10 cellular contexts compared by ENCODE assay signal in genomic region chr14:103336191-103336590, GRCh38. TPM values are rescaled to one million over a fixed set of nuclear protein-coding genes. Genes with fewer than 3 reads are reported as not detected.
DNase-seq lines count a peak whose midpoint lies in the region; ATAC-seq lines count a peak whose summit lies in the region.
"Had no signal": no experiment of that assay in that cellular context is flagged by ENCODE, and none has a peak within 500 bp of the region (broad histone marks: within the 10 kb centered on the region; RNA-seq: fewer than 3 reads in every experiment).

No MANE protein-coding gene starts in this region.

- no peak overlapping the region for H3K27ac ChIP-seq in iPS-18a (ENCODE audit: low read length)

- peaks cover 6% of the 10 kb centered on the region for H3K4me1 ChIP-seq in iPS-18a (ENCODE audit: control insufficient read depth, low read depth, low read length)

- no peaks in the 10 kb centered on the region for H3K9me3 Mint-ChIP-seq in T-helper 2 cell treated with Interferon-gamma antibody and Interleukin-4, amounts not matched to agents 5 μg/mL and 100 μg/mL, for 36 hours
- H3K9me3 Mint-ChIP-seq in activated CD8-positive, alpha-beta T cell treated with anti-CD3 and anti-CD28 coated beads, Interleukin-2, amount 10 ng/mL, durations not matched to agents 7 days and 5 days (ENCODE audit: insufficient read depth), result no peaks in the 10 kb centered on the region
- no peaks in the 10 kb centered on the region for H3K9me3 Mint-ChIP-seq in stimulated activated effector memory CD8-positive, alpha-beta T cell treated with anti-CD3 and anti-CD28 coated beads, Interleukin-12 subunit alpha, Interleukin-12 subunit beta, amount 100 ng/mL, for 72 hours

- H3K4me3 ChIP-seq in iPS-18a (ENCODE audit: low read length), result peak overlapping the region; percentile 92

- peaks cover 61% of the 10 kb centered on the region for H3K36me3 ChIP-seq in iPS-18a (ENCODE audit: control insufficient read depth, low read depth, low read length)

- peaks cover 33% of the 10 kb centered on the region for H3K4me1 Mint-ChIP-seq in T-helper 2 cell treated with Interferon-gamma antibody and Interleukin-4, amounts not matched to agents 5 μg/mL and 100 μg/mL, for 36 hours (ENCODE audit: low read depth)
- peaks cover 38% of the 10 kb centered on the region for H3K4me1 Mint-ChIP-seq in activated CD8-positive, alpha-beta T cell treated with anti-CD3 and anti-CD28 coated beads, Interleukin-2, amount 10 ng/mL, durations not matched to agents 7 days and 5 days (ENCODE audit: low read depth)
- peaks cover 46% of the 10 kb centered on the region for H3K4me1 Mint-ChIP-seq in stimulated activated effector memory CD8-positive, alpha-beta T cell treated with anti-CD3 and anti-CD28 coated beads, Interleukin-12 subunit alpha, Interleukin-12 subunit beta, amount 100 ng/mL, for 72 hours

- POLR2A ChIA-PET in activated CD8-positive, alpha-beta T cell treated with anti-CD3 and anti-CD28 coated beads, Interleukin-2, amount 10 ng/mL, durations not matched to agents 7 days and 5 days (lab: Charles Lee), result interaction anchor here (0.6 to 1.5 kb wide), 3 partner anchors 50 to 1370 kb away, joined by 3 to 4 read pairs (median 3); no protein-coding TSS in a partner anchor

- no peaks in the 10 kb centered on the region for H3K9me3 ChIP-seq in iPS-18a (ENCODE audit: control insufficient read depth, low read depth, low read length)

- ATAC-seq in activated CD8-positive, alpha-beta T cell treated with anti-CD3 and anti-CD28 coated beads, Interleukin-2, amount 10 ng/mL, durations not matched to agents 7 days and 5 days, result no peak
- no peak for ATAC-seq in stimulated activated effector memory CD8-positive, alpha-beta T cell treated with anti-CD3 and anti-CD28 coated beads, Interleukin-12 subunit alpha, Interleukin-12 subunit beta, amount 100 ng/mL, for 72 hours

- no peak for DNase-seq in T-helper 2 cell treated with Interferon-gamma antibody and Interleukin-4, amounts not matched to agents 5 μg/mL and 100 μg/mL, for 36 hours (ENCODE audit: low spot score)
- DNase-seq in T-helper 2 cell, result no peak
- no peak for DNase-seq in activated CD8-positive, alpha-beta T cell treated with anti-CD3 and anti-CD28 coated beads, Interleukin-2, amount 10 ng/mL, durations not matched to agents 7 days and 5 days
- DNase-seq in stimulated activated effector memory CD8-positive, alpha-beta T cell treated with anti-CD3 and anti-CD28 coated beads, Interleukin-12 subunit alpha, Interleukin-12 subunit beta, amount 100 ng/mL, for 72 hours (ENCODE audit: low spot score in 2 of 2), result no peak
- no peak for DNase-seq in NCI-H345 (lab: John Stamatoyannopoulos, UW)
- DNase-seq in DMS53 treated with DMSO at 0.1 percent for 48 hours (lab: John Stamatoyannopoulos, UW; ENCODE audit: unreplicated experiment), result no peak
- DNase-seq in activated effector memory CD4-positive, alpha-beta T cell treated with anti-CD3 and anti-CD28 coated beads, Interleukin-2, amount 50 U/mL, for 16 hours, result no peak
- DNase-seq: ACHN; stimulated activated CD8-positive, alpha-beta memory T cell treated with anti-CD3 and anti-CD28 coated beads, Interleukin-4, amount 100 ng/mL, for 48 hours had no signal

- H3K36me3 Mint-ChIP-seq in T-helper 2 cell treated with Interferon-gamma antibody and Interleukin-4, amounts not matched to agents 5 μg/mL and 100 μg/mL, for 36 hours (ENCODE audit: low read depth), result peaks cover 63% of the 10 kb centered on the region
- H3K36me3 Mint-ChIP-seq in activated CD8-positive, alpha-beta T cell treated with anti-CD3 and anti-CD28 coated beads, Interleukin-2, amount 10 ng/mL, durations not matched to agents 7 days and 5 days (ENCODE audit: low read depth), result peaks cover 65% of the 10 kb centered on the region
- peaks cover 77% of the 10 kb centered on the region for H3K36me3 Mint-ChIP-seq in stimulated activated effector memory CD8-positive, alpha-beta T cell treated with anti-CD3 and anti-CD28 coated beads, Interleukin-12 subunit alpha, Interleukin-12 subunit beta, amount 100 ng/mL, for 72 hours

- peak overlapping the region; percentile 88 for H3K4me3 Mint-ChIP-seq in T-helper 2 cell treated with Interferon-gamma antibody and Interleukin-4, amounts not matched to agents 5 μg/mL and 100 μg/mL, for 36 hours
- H3K4me3 Mint-ChIP-seq in activated CD8-positive, alpha-beta T cell treated with anti-CD3 and anti-CD28 coated beads, Interleukin-2, amount 10 ng/mL, durations not matched to agents 7 days and 5 days, result peak overlapping the region; percentile 82
- peak overlapping the region; percentile 75 for H3K4me3 Mint-ChIP-seq in stimulated activated effector memory CD8-positive, alpha-beta T cell treated with anti-CD3 and anti-CD28 coated beads, Interleukin-12 subunit alpha, Interleukin-12 subunit beta, amount 100 ng/mL, for 72 hours

- no peaks in the 10 kb centered on the region for H3K27me3 Mint-ChIP-seq in T-helper 2 cell treated with Interferon-gamma antibody and Interleukin-4, amounts not matched to agents 5 μg/mL and 100 μg/mL, for 36 hours (ENCODE audit: low read depth)
- no peaks in the 10 kb centered on the region for H3K27me3 Mint-ChIP-seq in activated CD8-positive, alpha-beta T cell treated with anti-CD3 and anti-CD28 coated beads, Interleukin-2, amount 10 ng/mL, durations not matched to agents 7 days and 5 days (ENCODE audit: low read depth)

- CTCF ChIA-PET in activated CD8-positive, alpha-beta T cell treated with anti-CD3 and anti-CD28 coated beads, Interleukin-2, amount 10 ng/mL, durations not matched to agents 7 days and 5 days (lab: Charles Lee), result interaction anchor here (1.3 to 4.3 kb wide), 3 partner anchors 18 to 55 kb away, joined by 3 to 24 read pairs (median 14); no protein-coding TSS in a partner anchor

- H3K27ac Mint-ChIP-seq in T-helper 2 cell treated with Interferon-gamma antibody and Interleukin-4, amounts not matched to agents 5 μg/mL and 100 μg/mL, for 36 hours, result peak overlapping the region; percentile 41
- peak overlapping the region; percentile 33 for H3K27ac Mint-ChIP-seq in activated CD8-positive, alpha-beta T cell treated with anti-CD3 and anti-CD28 coated beads, Interleukin-2, amount 10 ng/mL, durations not matched to agents 7 days and 5 days
- H3K27ac Mint-ChIP-seq in stimulated activated effector memory CD8-positive, alpha-beta T cell treated with anti-CD3 and anti-CD28 coated beads, Interleukin-12 subunit alpha, Interleukin-12 subunit beta, amount 100 ng/mL, for 72 hours, result peak overlapping the region; percentile 96

- no peak overlapping the region for H3K9ac ChIP-seq in iPS-18a (ENCODE audit: low read length)

- H3K27me3 ChIP-seq in iPS-18a (ENCODE audit: control insufficient read depth, insufficient read depth, low read length), result no peaks in the 10 kb centered on the region

RNA-seq across cellular contexts. Expression of gene EIF5, which starts 2.2 kb away (rescaled TPM):
- 100 to 1,000 TPM; 240 to 241 TPM for total RNA-seq in activated CD8-positive, alpha-beta T cell treated with anti-CD3 and anti-CD28 coated beads, Interleukin-2, amount 10 ng/mL, durations not matched to agents 7 days and 5 days

RNA-seq across cellular contexts. Expression of gene MARK3, which starts 49.0 kb away (rescaled TPM):
- total RNA-seq in activated CD8-positive, alpha-beta T cell treated with anti-CD3 and anti-CD28 coated beads, Interleukin-2, amount 10 ng/mL, durations not matched to agents 7 days and 5 days, result 10 to 100 TPM; 76.8 to 86.7 TPM

Comparison
In these comparisons a context has a peak if more than half of its experiments do, and no peak if none do; other contexts are left out.
1. H3K27ac Mint-ChIP-seq: peak in every context shown above with its lines; median percentile 96 in stimulated activated effector memory CD8-positive, alpha-beta T cell treated with anti-CD3 and anti-CD28 coated beads, Interleukin-12 subunit alpha, Interleukin-12 subunit beta, amount 100 ng/mL, for 72 hours; 41 in T-helper 2 cell treated with Interferon-gamma antibody and Interleukin-4, amounts not matched to agents 5 μg/mL and 100 μg/mL, for 36 hours; 33 in activated CD8-positive, alpha-beta T cell treated with anti-CD3 and anti-CD28 coated beads, Interleukin-2, amount 10 ng/mL, durations not matched to agents 7 days and 5 days.